In genomic region chr2:98234763-98235162, GRCh38 we compare ENCODE assay signal across 20 cellular contexts.
DNase-seq lines count a peak whose midpoint lies in the region; ATAC-seq and TF ChIP-seq lines count a peak whose summit lies in the region.
"Had no signal": no experiment of that assay in that cellular context is flagged by ENCODE, and none has a peak within 500 bp of the region (broad histone marks: within the 10 kb centered on the region; RNA-seq: fewer than 3 reads in every experiment).

No MANE protein-coding gene starts in this region.

- H3K4me1 ChIP-seq in SK-N-SH (ENCODE audit: control insufficient read depth in 1 of 2, insufficient read depth in 2 of 2, low read depth in 1 of 2, low read length in 1 of 2) = no peaks in the 10 kb centered on the region; a peak in 1 of 4 replicates
- peaks cover 0 to 2% of the 10 kb centered on the region in 2 experiments for H3K4me1 ChIP-seq in trophoblast cell (ENCODE audit: control insufficient read depth in 1 of 2, insufficient read depth in 2 of 2, low read length in 2 of 2)
- H3K4me1 ChIP-seq: BLaER1 had no signal

- H2BK12ac ChIP-seq in trophoblast cell (ENCODE audit: low read length) = no peak overlapping the region

- no peak overlapping the region for H3K9ac ChIP-seq in SK-N-SH
- H3K9ac ChIP-seq in trophoblast cell (ENCODE audit: low read length) = no peak overlapping the region
- H3K9ac ChIP-seq: BLaER1 had no signal

- no peak for TF ChIP-seq EP300 in SK-N-SH (IDR thresholded peaks at IDR 0.05; ENCODE audit: borderline replicate concordance in 1 of 2, low read depth in 1 of 2, low read length in 1 of 2)

- no peak overlapping the region for H3K4me2 ChIP-seq in SK-N-SH
- H3K4me2 ChIP-seq in trophoblast cell (ENCODE audit: low read length) = no peak overlapping the region
- H3K4me2 ChIP-seq: BLaER1 had no signal

- H3K79me2 ChIP-seq in SK-N-SH (ENCODE audit: insufficient read depth) = no peaks in the 10 kb centered on the region
- no peaks in the 10 kb centered on the region for H3K79me2 ChIP-seq in trophoblast cell (ENCODE audit: control insufficient read depth, insufficient read depth, low read length, poor library complexity)

- H3K18ac ChIP-seq in trophoblast cell (ENCODE audit: low read length) = no peak overlapping the region

- H2AFZ ChIP-seq in SK-N-SH (ENCODE audit: low read depth) = no peak overlapping the region
- no peak overlapping the region for H2AFZ ChIP-seq in trophoblast cell (ENCODE audit: insufficient read depth, low read length, poor library complexity)

- H3K4ac ChIP-seq in trophoblast cell (ENCODE audit: low read depth, low read length) = no peak overlapping the region

- H3K36me3 ChIP-seq in SK-N-SH (replicated peaks in 1 of 2; ENCODE audit: control insufficient read depth in 1 of 2, insufficient read depth in 2 of 2, low read length in 1 of 2) = no peaks in the 10 kb centered on the region
- H3K36me3 ChIP-seq in trophoblast cell (ENCODE audit: control insufficient read depth in 1 of 2, insufficient read depth in 2 of 2, low read length in 2 of 2) = no peaks in the 10 kb centered on the region
- H3K36me3 ChIP-seq: BLaER1 had no signal

- ATAC-seq in SK-N-SH treated with all-trans-retinoic acid at 6 μM for 48 hours = no peak
- ATAC-seq: CD8-positive, alpha-beta T cell; GM12878; K562 had no signal

- H2AK5ac ChIP-seq in trophoblast cell (ENCODE audit: low read length) = no peak overlapping the region

- H3K27ac ChIP-seq in SK-N-SH (ENCODE audit: low read depth in 2 of 2, low read length in 1 of 2) (no peak overlapping the region), trophoblast cell (ENCODE audit: low read depth, low read length) (no peak overlapping the region)
- H3K27ac ChIP-seq: BLaER1, HL-60 had no signal

- 25% methylated on average over 2 of the region's 2 CpGs for WGBS in SK-N-SH (ENCODE audit: low lambda C conversion rate)
- WGBS in trophoblast cell (ENCODE audit: extremely low coverage, insufficient coverage, insufficient read length) = no CpG with 5 or more reads among the region's 2 CpGs

- H3K23ac ChIP-seq in trophoblast cell (ENCODE audit: low read length) = peak overlapping the region; percentile 89

- TF ChIP-seq CTCF in SK-N-SH (IDR thresholded peaks at IDR 0.05) = no peak

- CTCF ChIA-PET in SK-N-SH (lab: Yijun Ruan, JAX) = interaction anchor here (0.7 to 1.3 kb wide), 4 partner anchors 35 to 535 kb away, joined by 3 to 6 read pairs (median 4); no protein-coding TSS in a partner anchor

- no peaks in the 10 kb centered on the region; the same call in 1 of the 2 replicates for H3K27me3 ChIP-seq in SK-N-SH (ENCODE audit: insufficient read depth)
- no peaks in the 10 kb centered on the region for H3K27me3 ChIP-seq in trophoblast cell (ENCODE audit: insufficient read depth, low read length)
- H3K27me3 ChIP-seq: BLaER1 had no signal

- H2BK120ac ChIP-seq in trophoblast cell (ENCODE audit: insufficient read depth, low read length, poor library complexity) = no peak overlapping the region

- no peaks in the 10 kb centered on the region for H3F3A ChIP-seq in SK-N-SH (replicated peaks; ENCODE audit: insufficient read depth)

- peak; percentile 22 for DNase-seq in SK-N-SH
- peak; percentile 13 for DNase-seq in NAMALWA (ENCODE audit: low spot score)
- peak; percentile 27 for DNase-seq in cerebellum (ENCODE audit: low spot score)
- DNase-seq in trophoblast cell = no peak
- DNase-seq in NCI-H774 (lab: John Stamatoyannopoulos, UW) = no peak
- no peak for DNase-seq in SW 1271 (lab: John Stamatoyannopoulos, UW)
- DNase-seq in HPDE6-E6E7 (ENCODE audit: extremely low spot score) = no peak
- DNase-seq: CD8-positive, alpha-beta T cell; DND-41; GDM1; HCEC 1CT; NCI-H1092 treated with DMSO at 0.1 percent for 48 hours; NCI-H1694; NCI-H226; NCI-H69 had no signal

- H3K9me2 ChIP-seq in SK-N-SH = no peaks in the 10 kb centered on the region

- POLR2A ChIA-PET in SK-N-SH (lab: Yijun Ruan, JAX) = interaction anchor here (0.6 kb wide), 1 partner anchor 91 kb away, joined by 3 read pairs; no protein-coding TSS in a partner anchor

- H3K9me3 ChIP-seq in SK-N-SH (no peaks in the 10 kb centered on the region), trophoblast cell (ENCODE audit: insufficient read depth, low read depth, low read length) (no peaks in the 10 kb centered on the region)
- H3K9me3 ChIP-seq: BLaER1 had no signal

- no peaks in the 10 kb centered on the region for H4K20me1 ChIP-seq in SK-N-SH (ENCODE audit: insufficient read depth)
- H4K20me1 ChIP-seq: BLaER1 had no signal

- H3K4me3 ChIP-seq in SK-N-SH (ENCODE audit: low read depth in 2 of 2, low read length in 1 of 2) (no peak overlapping the region), trophoblast cell (ENCODE audit: low read depth, low read length) (no peak overlapping the region)
- H3K4me3 ChIP-seq: BLaER1, GM12878, K562 had no signal

- no peak overlapping the region for H4K8ac ChIP-seq in trophoblast cell (ENCODE audit: low read depth, low read length)

- H4K91ac ChIP-seq in trophoblast cell (ENCODE audit: low read depth, low read length) = no peak overlapping the region

- no peak overlapping the region for H4K12ac ChIP-seq in trophoblast cell (ENCODE audit: low read depth, low read length)

- H2BK5ac ChIP-seq in trophoblast cell (ENCODE audit: low read depth, low read length, poor library complexity) = no peak overlapping the region

- peak; percentile 29; the same call in 1 of the 2 replicates for TF ChIP-seq RAD21 in SK-N-SH (IDR thresholded peaks at IDR 0.05; ENCODE audit: low read length)

- no peaks in the 10 kb centered on the region for H3K79me1 ChIP-seq in trophoblast cell (ENCODE audit: low read length)

- no peak overlapping the region for H3K14ac ChIP-seq in trophoblast cell (ENCODE audit: low read length)

TF ChIP-seq in SK-N-SH, 30 proteins besides CTCF, POLR2A, EP300 and RAD21 (continues in another document):
- TF ChIP-seq NRF1 (IDR thresholded peaks at IDR 0.05; ENCODE audit: low read depth, low read length) (no peak), TCF12 (IDR thresholded peaks at IDR 0.05) (no peak), SIN3A (IDR thresholded peaks at IDR 0.05; ENCODE audit: borderline replicate concordance, low read depth, low read length) (no peak), TAF1 (IDR thresholded peaks at IDR 0.05; ENCODE audit: borderline replicate concordance, low read depth, low read length) (no peak), MXI1 (IDR thresholded peaks at IDR 0.05; ENCODE audit: low read depth, low read length) (no peak), ELF1 (IDR thresholded peaks at IDR 0.05) (no peak), GABPA (IDR thresholded peaks at IDR 0.05; ENCODE audit: low read depth) (no peak), ZBTB33 (IDR thresholded peaks at IDR 0.05; ENCODE audit: borderline replicate concordance, low read depth) (no peak), RFX5 (IDR thresholded peaks at IDR 0.05; ENCODE audit: low read length) (no peak), YY1 (IDR thresholded peaks at IDR 0.05; ENCODE audit: low read depth) (no peak), FOXM1 (IDR thresholded peaks at IDR 0.05; ENCODE audit: low read depth) (no peak), SMC3 (IDR thresholded peaks at IDR 0.05; ENCODE audit: low read depth, low read length) (no peak), GATA2 (CRISPR knock-in tag; IDR thresholded peaks at IDR 0.05) (no peak)

TF ChIP-seq in SK-N-SH treated with all-trans-retinoic acid at 6 μM for 48 hours, 23 proteins besides CTCF, POLR2A, EP300 and RAD21:
- no peak for TF ChIP-seq ARNTL (CRISPR knock-in tag; IDR thresholded peaks at IDR 0.05; ENCODE audit: borderline replicate concordance, low read depth)
- TF ChIP-seq ZC3H10 (CRISPR knock-in tag; IDR thresholded peaks at IDR 0.05) = no peak
- TF ChIP-seq ZFP3 (CRISPR knock-in tag; IDR thresholded peaks at IDR 0.05) = no peak
- no peak for TF ChIP-seq CSDC2 (CRISPR knock-in tag; IDR thresholded peaks at IDR 0.05)
- no peak for TF ChIP-seq BACH2 (CRISPR knock-in tag; IDR thresholded peaks at IDR 0.05; ENCODE audit: borderline replicate concordance)
- TF ChIP-seq POU6F1 (CRISPR knock-in tag; IDR thresholded peaks at IDR 0.05; ENCODE audit: borderline replicate concordance, low read depth) = no peak
- no peak for TF ChIP-seq ISL1 (CRISPR knock-in tag; IDR thresholded peaks at IDR 0.05)
- no peak for TF ChIP-seq GLIS3 (CRISPR knock-in tag; IDR thresholded peaks at IDR 0.05)
- no peak for TF ChIP-seq ZNF565 (CRISPR knock-in tag; conservative IDR thresholded peaks at IDR 0.05; ENCODE audit: low read depth)
TF ChIP-seq in SK-N-SH treated with all-trans-retinoic acid at 6 μM for 48 hours: peak in this region for 0.

Comparison
In these comparisons a context has a peak if more than half of its experiments do, and no peak if none do; other contexts are left out.
1. DNase-seq: peak in SK-N-SH (single experiment), NAMALWA (single experiment) and cerebellum (single experiment); none in trophoblast cell (0 of 2), NCI-H774 (single experiment), SW 1271 (0 of 2) and HPDE6-E6E7 (single experiment).